In the genomic region with DNA sequence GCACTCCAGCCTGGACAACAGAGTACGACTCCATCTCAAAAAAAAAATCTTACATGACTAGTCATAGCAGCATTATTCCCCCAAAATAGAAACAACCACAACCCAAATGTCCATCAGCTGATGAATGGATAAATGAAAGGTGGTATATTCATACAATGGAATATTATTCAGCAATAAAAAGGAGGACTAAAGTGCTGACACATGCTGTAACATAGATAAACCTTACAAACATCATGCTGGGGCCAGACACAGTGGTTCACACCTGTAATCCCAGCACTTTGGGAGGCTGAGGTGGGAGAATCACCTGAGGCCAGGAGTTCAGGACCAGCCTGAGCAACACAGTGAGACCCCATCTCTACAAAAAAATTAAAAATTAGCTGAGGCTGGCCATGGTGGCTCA, we compare ENCODE assay signal across 29 cellular contexts. TPM values are rescaled to one million over a fixed set of nuclear protein-coding genes. Genes with fewer than 3 reads are reported as not detected.
"Had no signal": no experiment of that assay in that cellular context is flagged by ENCODE, and none has a peak within 500 bp of the region (broad histone marks: within the 10 kb centered on the region; RNA-seq: fewer than 3 reads in every experiment).

No MANE protein-coding gene starts in this region.

- ATAC-seq: natural killer cell; psoas muscle; right cardiac atrium; sciatic nerve; stimulated activated memory B cell treated with anti-CD40 and anti-IgM and Interleukin-4, amounts not matched to agents 10 μg/mL and 1 μg/mL and 100 μg/mL, for 72 hours; stimulated activated naive CD8-positive, alpha-beta T cell treated with anti-CD3 and anti-CD28 coated beads, Interleukin-15, amount 100 ng/mL, for 72 hours; stimulated activated naive CD8-positive, alpha-beta T cell treated with anti-CD3 and anti-CD28 coated beads, Interleukin-15, Interleukin-2, amounts not matched to agents 100 U/mL and 50 U/mL, for 24 hours; upper lobe of right lung had no signal

- H3K4me3 ChIP-seq: neural progenitor cell, ovary, psoas muscle, skin epidermis, smooth muscle cell, spleen, suprapubic skin, testis, tibial artery, transverse colon, upper lobe of right lung, uterus had no signal

- H3K79me2 ChIP-seq: parathyroid adenoma had no signal

- H3K36me3 ChIP-seq: neural progenitor cell, ovary, spleen, suprapubic skin, tibial artery, transverse colon, upper lobe of right lung, uterus had no signal

- H2AFZ ChIP-seq: neural progenitor cell, parathyroid adenoma had no signal

- H3K4me2 ChIP-seq: neural progenitor cell, smooth muscle cell had no signal

- H3K9me3 ChIP-seq: ovary, psoas muscle, suprapubic skin, testis, tibial artery, transverse colon, upper lobe of right lung, uterus had no signal

- H3K27me3 ChIP-seq: neural progenitor cell, ovary, spleen, suprapubic skin, testis, tibial artery, transverse colon, upper lobe of right lung, uterus had no signal

- DNase-seq: natural killer cell; occipital lobe; ovary; posterior cingulate gyrus; psoas muscle; right cardiac atrium; spleen; stimulated activated CD4-positive, alpha-beta T cell treated with anti-CD3 and anti-CD28 coated beads, Interleukin-12 subunit alpha, Interleukin-12 subunit beta, amount 100 ng/mL, for 4 hours; stimulated activated CD4-positive, alpha-beta T cell treated with anti-CD3 and anti-CD28 coated beads, Interleukin-1b, Interleukin-23, amount 100 ng/mL, for 48 hours; stimulated activated CD4-positive, alpha-beta T cell treated with anti-CD3 and anti-CD28 coated beads, Interleukin-4, amount 100 ng/mL, for 1 hour; stimulated activated CD4-positive, alpha-beta T cell treated with anti-CD3 and anti-CD28 coated beads, Interleukin-4, amount 100 ng/mL, for 4 hours; stimulated activated CD8-positive, alpha-beta memory T cell treated with anti-CD3 and anti-CD28 coated beads, Interleukin-4, amount 100 ng/mL, for 48 hours; stimulated activated naive CD4-positive, alpha-beta T cell; stimulated activated naive CD8-positive, alpha-beta T cell treated with anti-CD3 and anti-CD28 coated beads, Interleukin-15, amount 100 ng/mL, for 72 hours; stimulated activated naive CD8-positive, alpha-beta T cell treated with anti-CD3 and anti-CD28 coated beads, Interleukin-15, Interleukin-2, amounts not matched to agents 100 U/mL and 50 U/mL, for 24 hours; substantia nigra; testis; tibial artery; transverse colon; upper lobe of right lung; uterus had no signal

- H3K9ac ChIP-seq: neural progenitor cell, parathyroid adenoma had no signal

- H3K4me1 ChIP-seq: parathyroid adenoma, psoas muscle, suprapubic skin, uterus had no signal

- H3K27ac ChIP-seq: neural progenitor cell, ovary, parathyroid adenoma, psoas muscle, skin epidermis, spleen, suprapubic skin, testis, tibial artery, transverse colon, upper lobe of right lung, uterus had no signal

RNA-seq across cellular contexts. Expression of gene C20orf203, which starts 16.9 kb away (rescaled TPM):
- total RNA-seq: renal cortical epithelial cell had no signal
- polyA plus RNA-seq: psoas muscle, right cardiac atrium, smooth muscle cell had no signal
